12 cellular contexts compared by ENCODE assay signal in the genomic region with DNA sequence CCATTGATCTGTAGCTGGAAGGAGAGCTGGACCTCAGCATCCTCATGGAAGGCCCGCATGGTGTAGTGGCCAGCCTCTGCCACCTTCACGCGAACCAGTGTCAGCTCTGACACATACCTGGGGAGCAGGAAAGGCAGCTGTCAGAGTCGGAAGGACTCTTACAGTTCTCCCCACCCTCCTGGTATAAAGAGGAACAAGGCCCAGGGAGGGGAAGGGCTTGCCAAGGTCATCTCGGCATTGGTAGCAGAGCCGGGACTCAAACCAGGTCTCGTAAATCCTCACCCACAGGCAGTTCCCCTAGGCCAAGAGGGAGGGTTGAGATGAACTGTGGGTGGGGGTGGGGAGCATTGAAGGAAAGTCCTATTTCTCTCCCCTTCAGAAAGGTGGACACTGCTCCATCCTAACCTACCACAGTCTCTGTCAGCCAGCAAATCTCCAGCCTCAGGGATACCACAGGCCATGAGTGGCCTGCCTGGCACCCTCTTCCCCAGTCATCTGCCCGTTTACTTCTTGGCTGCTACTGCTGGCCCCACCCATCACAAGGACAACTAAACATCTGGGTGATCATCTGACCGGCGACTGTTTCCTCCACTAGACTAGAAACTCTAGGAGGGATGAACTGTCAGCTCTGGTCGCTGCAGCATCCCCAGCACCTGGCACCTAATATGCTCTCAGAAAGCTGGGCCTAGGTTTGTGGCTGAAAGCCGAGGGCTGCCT. TPM values are rescaled to one million over a fixed set of nuclear protein-coding genes. Genes with fewer than 3 reads are reported as not detected.
DNase-seq lines count a peak whose midpoint lies in the region; ATAC-seq and TF ChIP-seq lines count a peak whose summit lies in the region.
"Had no signal": no experiment of that assay in that cellular context is flagged by ENCODE, and none has a peak within 500 bp of the region (broad histone marks: within the 10 kb centered on the region; RNA-seq: fewer than 3 reads in every experiment).

No MANE protein-coding gene starts in this region.

- TF ChIP-seq RAD21 in SK-N-SH (IDR thresholded peaks at IDR 0.05; ENCODE audit: low read length) = no peak

- H3K27me3 Mint-ChIP-seq in stimulated activated naive CD8-positive, alpha-beta T cell treated with anti-CD3 and anti-CD28 coated beads, Interleukin-15, Interleukin-2, amounts not matched to agents 100 ng/mL and 50 ng/mL, for 24 hours = no peaks in the 10 kb centered on the region
- peaks cover 16% of the 10 kb centered on the region for H3K27me3 Mint-ChIP-seq in endothelial cell (ENCODE audit: unreplicated experiment)
- H3K27me3 Mint-ChIP-seq in naive thymus-derived CD4-positive, alpha-beta T cell = peaks cover 0 to 3% (median 0%) of the 10 kb centered on the region in 5 donors

- H2AFZ ChIP-seq in SK-N-SH (ENCODE audit: low read depth) = no peak overlapping the region

- H3K9me3 Mint-ChIP-seq in stimulated activated naive CD8-positive, alpha-beta T cell treated with anti-CD3 and anti-CD28 coated beads, Interleukin-15, Interleukin-2, amounts not matched to agents 100 ng/mL and 50 ng/mL, for 24 hours = no peaks in the 10 kb centered on the region
- no peaks in the 10 kb centered on the region for H3K9me3 Mint-ChIP-seq in endothelial cell (ENCODE audit: unreplicated experiment)
- no peaks in the 10 kb centered on the region for H3K9me3 Mint-ChIP-seq in naive thymus-derived CD4-positive, alpha-beta T cell

- no peaks in the 10 kb centered on the region for H3K27me3 ChIP-seq in naive thymus-derived CD4-positive, alpha-beta T cell (ENCODE audit: control insufficient read depth in 2 of 2, insufficient read depth in 2 of 2, low read length in 2 of 2)
- H3K27me3 ChIP-seq in aorta (ENCODE audit: control insufficient read depth in 1 of 2, insufficient read depth in 2 of 2, low read length in 1 of 2) = no peaks in the 10 kb centered on the region
- H3K27me3 ChIP-seq in SK-N-SH (ENCODE audit: insufficient read depth) = no peaks in the 10 kb centered on the region
- H3K27me3 ChIP-seq in WERI-Rb-1 (ENCODE audit: insufficient read depth, low read depth, severe bottlenecking) = no peaks in the 10 kb centered on the region

- CTCF ChIA-PET in naive thymus-derived CD4-positive, alpha-beta T cell (lab: Charles Lee) = no interaction called here
- CTCF ChIA-PET in SK-N-SH (lab: Yijun Ruan, JAX) = interaction anchor here (0.8 to 12.5 kb wide), 5 partner anchors 9 to 129 kb away, joined by 3 to 173 read pairs (median 24); a partner anchor contains a TSS

- no peak overlapping the region for H3K27ac ChIP-seq in naive thymus-derived CD4-positive, alpha-beta T cell (ENCODE audit: low read depth, low read length)
- H3K27ac ChIP-seq in aorta (ENCODE audit: low read depth in 1 of 2, low read length in 2 of 2) (peak overlapping the region in 1 of 2 donors; percentile 49), SK-N-SH (ENCODE audit: low read depth in 2 of 2, low read length in 1 of 2) (no peak overlapping the region), WERI-Rb-1 (no peak overlapping the region)

- no peaks in the 10 kb centered on the region; the same call in 1 of the 2 replicates for H3K79me2 ChIP-seq in SK-N-SH (ENCODE audit: insufficient read depth)

- no peaks in the 10 kb centered on the region for H3K4me1 Mint-ChIP-seq in stimulated activated naive CD8-positive, alpha-beta T cell treated with anti-CD3 and anti-CD28 coated beads, Interleukin-15, Interleukin-2, amounts not matched to agents 100 ng/mL and 50 ng/mL, for 24 hours (ENCODE audit: low read depth)
- H3K4me1 Mint-ChIP-seq in endothelial cell (ENCODE audit: unreplicated experiment) = peaks cover 50% of the 10 kb centered on the region
- H3K4me1 Mint-ChIP-seq in naive thymus-derived CD4-positive, alpha-beta T cell = peaks cover 0 to 9% (median 0%) of the 10 kb centered on the region in 7 donors

- H3K9ac ChIP-seq in SK-N-SH = no peak overlapping the region

- H3K27ac Mint-ChIP-seq in stimulated activated naive CD8-positive, alpha-beta T cell treated with anti-CD3 and anti-CD28 coated beads, Interleukin-15, Interleukin-2, amounts not matched to agents 100 ng/mL and 50 ng/mL, for 24 hours = peak overlapping the region; percentile 56
- H3K27ac Mint-ChIP-seq in endothelial cell (ENCODE audit: unreplicated experiment) = no peak overlapping the region
- H3K27ac Mint-ChIP-seq in naive thymus-derived CD4-positive, alpha-beta T cell = peak overlapping the region in 1 of 9 donors; percentile 59

- TF ChIP-seq EP300 in SK-N-SH (IDR thresholded peaks at IDR 0.05; ENCODE audit: borderline replicate concordance in 1 of 2, low read depth in 1 of 2, low read length in 1 of 2) = no peak

- no peaks in the 10 kb centered on the region for H3K36me3 Mint-ChIP-seq in stimulated activated naive CD8-positive, alpha-beta T cell treated with anti-CD3 and anti-CD28 coated beads, Interleukin-15, Interleukin-2, amounts not matched to agents 100 ng/mL and 50 ng/mL, for 24 hours (ENCODE audit: low read depth)
- H3K36me3 Mint-ChIP-seq in endothelial cell (ENCODE audit: low read depth, unreplicated experiment) = peaks cover 6% of the 10 kb centered on the region
- H3K36me3 Mint-ChIP-seq in naive thymus-derived CD4-positive, alpha-beta T cell = peaks cover 0 to 1% (median 0%) of the 10 kb centered on the region in 5 donors

- DNase-seq in stimulated activated naive CD8-positive, alpha-beta T cell treated with anti-CD3 and anti-CD28 coated beads, Interleukin-15, Interleukin-2, amounts not matched to agents 100 U/mL and 50 U/mL, for 24 hours = no peak
- DNase-seq in endothelial cell (ENCODE audit: low spot score) (no peak), aorta (no peak), SK-N-SH (no peak), WERI-Rb-1 (no peak)
- no peak for DNase-seq in naive thymus-derived CD4-positive, alpha-beta T cell
- DNase-seq: ACHN, DND-41, retina had no signal

- TF ChIP-seq CTCF in endothelial cell (IDR thresholded peaks at IDR 0.05; ENCODE audit: unreplicated experiment) (no peak), SK-N-SH (IDR thresholded peaks at IDR 0.05) (no peak), WERI-Rb-1 (IDR thresholded peaks at IDR 0.05; ENCODE audit: low read depth, low read length) (no peak)

- no peak for ATAC-seq in stimulated activated naive CD8-positive, alpha-beta T cell treated with anti-CD3 and anti-CD28 coated beads, Interleukin-15, Interleukin-2, amounts not matched to agents 100 U/mL and 50 U/mL, for 24 hours
- ATAC-seq in naive thymus-derived CD4-positive, alpha-beta T cell = peak; percentile 37
- ATAC-seq in aorta (ENCODE audit: low FRiP score) (peak; percentile 7), GM18498 (IDR thresholded peaks at IDR 0.05; ENCODE audit: unreplicated experiment) (no peak)

- intact Hi-C loops in naive thymus-derived CD4-positive, alpha-beta T cell (cut with micrococcal nuclease) = no loop called here
- intact Hi-C loops in aorta (cut with DNase I) = loop anchor here (2.0 to 5.0 kb wide), 3 partner anchors 29 to 130 kb away; a partner anchor contains a TSS

- H3K4me3 Mint-ChIP-seq in stimulated activated naive CD8-positive, alpha-beta T cell treated with anti-CD3 and anti-CD28 coated beads, Interleukin-15, Interleukin-2, amounts not matched to agents 100 ng/mL and 50 ng/mL, for 24 hours = no peak overlapping the region
- peak overlapping the region; percentile 0 for H3K4me3 Mint-ChIP-seq in endothelial cell (ENCODE audit: unreplicated experiment)
- no peak overlapping the region for H3K4me3 Mint-ChIP-seq in naive thymus-derived CD4-positive, alpha-beta T cell

- peaks cover 0 to 3% (median 0%) of the 10 kb centered on the region in 3 experiments for H3K36me3 ChIP-seq in naive thymus-derived CD4-positive, alpha-beta T cell (ENCODE audit: control insufficient read depth in 2 of 3, insufficient read depth in 3 of 3, low read length in 3 of 3)
- H3K36me3 ChIP-seq in aorta (ENCODE audit: control insufficient read depth in 1 of 2, insufficient read depth in 2 of 2, low read length in 1 of 2) (peaks cover 2 to 14% of the 10 kb centered on the region in 2 donors), SK-N-SH (replicated peaks in 1 of 2; ENCODE audit: control insufficient read depth in 1 of 2, insufficient read depth in 2 of 2, low read length in 1 of 2) (peaks cover 36 to 76% of the 10 kb centered on the region in 2 experiments), WERI-Rb-1 (no peaks in the 10 kb centered on the region)

- POLR2A ChIA-PET in naive thymus-derived CD4-positive, alpha-beta T cell (lab: Charles Lee) = no interaction called here
- POLR2A ChIA-PET in SK-N-SH (lab: Yijun Ruan, JAX) = no interaction called here

- no peak overlapping the region for H3K4me2 ChIP-seq in SK-N-SH

- no peaks in the 10 kb centered on the region for H3K4me1 ChIP-seq in naive thymus-derived CD4-positive, alpha-beta T cell (ENCODE audit: control insufficient read depth in 2 of 2, insufficient read depth in 2 of 2, low read length in 2 of 2)
- H3K4me1 ChIP-seq in aorta (ENCODE audit: control insufficient read depth in 1 of 2, insufficient read depth in 2 of 2, low read length in 2 of 2) (peaks cover 0 to 5% of the 10 kb centered on the region in 2 donors), SK-N-SH (ENCODE audit: control insufficient read depth in 1 of 2, insufficient read depth in 2 of 2, low read depth in 1 of 2, low read length in 1 of 2) (peaks cover 3 to 13% of the 10 kb centered on the region in 2 experiments; a peak in 3 of 4 replicates)

- no peaks in the 10 kb centered on the region for H4K20me1 ChIP-seq in SK-N-SH (ENCODE audit: insufficient read depth)

- no peaks in the 10 kb centered on the region for H3F3A ChIP-seq in SK-N-SH (replicated peaks; ENCODE audit: insufficient read depth)

- H3K4me3 ChIP-seq in naive thymus-derived CD4-positive, alpha-beta T cell (ENCODE audit: low read length) = no peak overlapping the region
- H3K4me3 ChIP-seq in aorta (ENCODE audit: low read length in 2 of 2) = no peak overlapping the region
- H3K4me3 ChIP-seq in SK-N-SH (ENCODE audit: low read depth in 2 of 2, low read length in 1 of 2) = no peak overlapping the region
- H3K4me3 ChIP-seq in WERI-Rb-1 (ENCODE audit: low read depth, low read length) = no peak overlapping the region

- WGBS in aorta, 2 donors = 41 to 45% methylated on average over 12 of the region's 12 CpGs
- 93% methylated on average over 10 of the region's 12 CpGs for WGBS in SK-N-SH (ENCODE audit: low lambda C conversion rate)

- H3K9me3 ChIP-seq in naive thymus-derived CD4-positive, alpha-beta T cell (ENCODE audit: control insufficient read depth in 2 of 3, low read length in 3 of 3) = no peaks in the 10 kb centered on the region
- no peaks in the 10 kb centered on the region for H3K9me3 ChIP-seq in aorta (ENCODE audit: control insufficient read depth, low read length)
- no peaks in the 10 kb centered on the region for H3K9me3 ChIP-seq in SK-N-SH
- H3K9me3 ChIP-seq in WERI-Rb-1 (ENCODE audit: severe bottlenecking) = no peaks in the 10 kb centered on the region

- no peaks in the 10 kb centered on the region for H3K9me2 ChIP-seq in SK-N-SH

RNA-seq across cellular contexts. Expression of a gene that starts 23.5 kb away (rescaled TPM):
- total RNA-seq in endothelial cell (ENCODE audit: unreplicated experiment) = 23.7 TPM
- 1 to 10 TPM in 2 of 5 experiments, under 1 TPM in 1, not detected in 2; 0.64 to 8.5 (median 5.1) TPM for total RNA-seq in naive thymus-derived CD4-positive, alpha-beta T cell
- polyA plus RNA-seq in naive thymus-derived CD4-positive, alpha-beta T cell = under 1 TPM in 1 of 2 donors, not detected in 1; 0.37 TPM
- total RNA-seq in aorta = 100 to 1,000 TPM; 217 to 360 TPM
- 100 to 1,000 TPM in 1 of 2 donors, 10 to 100 TPM in 1; 44.0 to 353 TPM for polyA plus RNA-seq in aorta
- polyA plus RNA-seq in SK-N-SH (2012; rRNA removed) = 25.9 and 32.1 TPM in 2 replicates
- 13.2 and 19.7 TPM in 2 replicates for polyA plus RNA-seq in SK-N-SH (2012; cell fraction: cytosol; rRNA removed)
- polyA plus RNA-seq in SK-N-SH (2012; cell fraction: nucleus; rRNA removed) = 57.0 and 58.5 TPM in 2 replicates

RNA-seq across cellular contexts. Expression of a gene that starts 34.4 kb away (rescaled TPM):
- total RNA-seq in endothelial cell (ENCODE audit: unreplicated experiment) (0.59 TPM), aorta (not detected)
- total RNA-seq in naive thymus-derived CD4-positive, alpha-beta T cell = not detected
- polyA plus RNA-seq in naive thymus-derived CD4-positive, alpha-beta T cell = not detected
- polyA plus RNA-seq in aorta (10 to 100 TPM in 1 of 2 donors, under 1 TPM in 1; 0.69 to 30.2 TPM), SK-N-SH (2012; rRNA removed) (0.23 and 0.26 TPM in 2 replicates)
- polyA plus RNA-seq in SK-N-SH (2012; cell fraction: cytosol; rRNA removed) = 0.19 and 0.26 TPM in 2 replicates
- polyA plus RNA-seq in SK-N-SH (2012; cell fraction: nucleus; rRNA removed) = 0.25 and 0.39 TPM in 2 replicates
- polyA plus RNA-seq: urinary bladder had no signal

RNA-seq across cellular contexts. Expression of a gene that starts 45.8 kb away (rescaled TPM):
- total RNA-seq in endothelial cell (ENCODE audit: unreplicated experiment) = 2.7 TPM
- 10 to 100 TPM in 1 of 5 experiments, 1 to 10 TPM in 3, under 1 TPM in 1; 0.36 to 92.4 (median 6.4) TPM for total RNA-seq in naive thymus-derived CD4-positive, alpha-beta T cell
- polyA plus RNA-seq in naive thymus-derived CD4-positive, alpha-beta T cell = under 1 TPM; 0.09 to 0.72 TPM
- total RNA-seq in aorta = 100 to 1,000 TPM in 1 of 2 donors, 10 to 100 TPM in 1; 35.3 to 125 TPM
- polyA plus RNA-seq in aorta = 10 to 100 TPM in 1 of 2 donors, 1 to 10 TPM in 1; 3.4 to 15.0 TPM
- polyA plus RNA-seq in SK-N-SH (2012; rRNA removed) = 0.15 and 0.25 TPM in 2 replicates
- polyA plus RNA-seq in SK-N-SH (2012; cell fraction: cytosol; rRNA removed) = 0.10 and 0.30 TPM in 2 replicates
- 0.49 and 0.69 TPM in 2 replicates for polyA plus RNA-seq in SK-N-SH (2012; cell fraction: nucleus; rRNA removed)

RNA-seq across cellular contexts. Expression of a gene that starts 57.7 kb away (rescaled TPM):
- total RNA-seq in endothelial cell (ENCODE audit: unreplicated experiment) (not detected), aorta (not detected)
- total RNA-seq in naive thymus-derived CD4-positive, alpha-beta T cell = not detected
- polyA plus RNA-seq in naive thymus-derived CD4-positive, alpha-beta T cell = not detected
- polyA plus RNA-seq in aorta (under 1 TPM; 0.25 to 0.41 TPM), SK-N-SH (2012; rRNA removed) (not detected in 2 replicates)
- polyA plus RNA-seq in SK-N-SH (2012; cell fraction: cytosol; rRNA removed) = not detected in 2 replicates
- 0.04 and 0.08 TPM in 2 replicates for polyA plus RNA-seq in SK-N-SH (2012; cell fraction: nucleus; rRNA removed)
- total RNA-seq: urinary bladder had no signal

Comparison
In these comparisons a context has a peak if more than half of its experiments do, and no peak if none do; other contexts are left out.
1. ATAC-seq: peak in naive thymus-derived CD4-positive, alpha-beta T cell (single experiment) and aorta (single experiment); none in stimulated activated naive CD8-positive, alpha-beta T cell treated with anti-CD3 and anti-CD28 coated beads, Interleukin-15, Interleukin-2, amounts not matched to agents 100 U/mL and 50 U/mL, for 24 hours (single experiment) and GM18498 (single experiment).
2. intact Hi-C loops: an anchor here in aorta (2.0 to 5.0 kb wide); none called in naive thymus-derived CD4-positive, alpha-beta T cell.